ENCODE assay signal across 10 cellular contexts in genomic region chr12:26750531-26751171, GRCh38.
DNase-seq lines count a peak whose midpoint lies in the region; ATAC-seq, FAIRE-seq and TF ChIP-seq lines count a peak whose summit lies in the region.
"Had no signal": no experiment of that assay in that cellular context is flagged by ENCODE, and none has a peak within 500 bp of the region (broad histone marks: within the 10 kb centered on the region; RNA-seq: fewer than 3 reads in every experiment).

No MANE protein-coding gene starts in this region.

- peaks cover 11% of the 10 kb centered on the region for H3F3A ChIP-seq in smooth muscle cell (ENCODE audit: low read depth)

- H3K4me1 Mint-ChIP-seq in activated CD4-positive, alpha-beta T cell treated with anti-CD3 and anti-CD28 coated beads, Interleukin-2, amount 10 ng/mL, durations not matched to agents 7 days and 5 days, result peaks cover 53% of the 10 kb centered on the region

- H3K36me3 Mint-ChIP-seq in activated CD4-positive, alpha-beta T cell treated with anti-CD3 and anti-CD28 coated beads, Interleukin-2, amount 10 ng/mL, durations not matched to agents 7 days and 5 days (ENCODE audit: low read depth), result peaks cover 18% of the 10 kb centered on the region

- no peak for TF ChIP-seq CTCF in smooth muscle cell (IDR thresholded peaks at IDR 0.05; ENCODE audit: borderline replicate concordance, insufficient read depth, poor library complexity, severe bottlenecking)

- peaks cover 9% of the 10 kb centered on the region for H3K4me1 ChIP-seq in smooth muscle cell (ENCODE audit: low read depth)

- H3K79me2 ChIP-seq in smooth muscle cell (ENCODE audit: low read depth), result no peaks in the 10 kb centered on the region

- ATAC-seq in HG02798 (IDR thresholded peaks at IDR 0.05; ENCODE audit: poor library complexity, unreplicated experiment), result peak; percentile 42
- ATAC-seq in GM18520 (IDR thresholded peaks at IDR 0.05; ENCODE audit: unreplicated experiment), result no peak

- POLR2A ChIA-PET in activated CD4-positive, alpha-beta T cell treated with anti-CD3 and anti-CD28 coated beads, Interleukin-2, amount 10 ng/mL, durations not matched to agents 7 days and 5 days (lab: Charles Lee), result no interaction called here

- no peak overlapping the region for H3K9ac ChIP-seq in smooth muscle cell (ENCODE audit: low read depth)

- no peaks in the 10 kb centered on the region for H3K27me3 Mint-ChIP-seq in activated CD4-positive, alpha-beta T cell treated with anti-CD3 and anti-CD28 coated beads, Interleukin-2, amount 10 ng/mL, durations not matched to agents 7 days and 5 days

- H4K20me1 ChIP-seq in smooth muscle cell (ENCODE audit: low read depth), result no peaks in the 10 kb centered on the region

- H3K27ac ChIP-seq in smooth muscle cell (ENCODE audit: low read depth), result peak overlapping the region; percentile 24
- H3K27ac ChIP-seq: hepatocyte had no signal

- H3K9me3 ChIP-seq in smooth muscle cell (replicated peaks; ENCODE audit: low read depth), result no peaks in the 10 kb centered on the region

- FAIRE-seq in urothelium cell line (lab: Jason Lieb, UNC), result no peak

- H3K4me3 ChIP-seq in smooth muscle cell, result no peak overlapping the region
- H3K4me3 ChIP-seq: hepatocyte had no signal

- H3K4me2 ChIP-seq in smooth muscle cell, result no peak overlapping the region
- H3K4me2 ChIP-seq: hepatocyte had no signal

- H3K36me3 ChIP-seq in smooth muscle cell (ENCODE audit: low read depth), result no peaks in the 10 kb centered on the region

- H3K4me3 Mint-ChIP-seq in activated CD4-positive, alpha-beta T cell treated with anti-CD3 and anti-CD28 coated beads, Interleukin-2, amount 10 ng/mL, durations not matched to agents 7 days and 5 days, result peak overlapping the region; percentile 9

- no peak for DNase-seq in activated CD4-positive, alpha-beta T cell treated with anti-CD3 and anti-CD28 coated beads, Interleukin-2, amount 10 ng/mL, durations not matched to agents 7 days and 5 days
- DNase-seq in activated CD4-positive, alpha-beta T cell treated with anti-CD3 and anti-CD28 coated beads, Interleukin-2, amount 50 U/mL, for 48 hours, result no peak
- DNase-seq in NCI-H69 (lab: John Stamatoyannopoulos, UW), result peak; percentile 1
- no peak for DNase-seq in smooth muscle cell (lab: John Stamatoyannopoulos, UW; ENCODE audit: unreplicated experiment)
- DNase-seq in GM03348 (ENCODE audit: low spot score), result no peak
- DNase-seq in urothelium cell line (ENCODE audit: low spot score), result no peak
- DNase-seq: nucleus accumbens had no signal

- 86% methylated on average over 7 of the region's 7 CpGs for WGBS in smooth muscle cell (ENCODE audit: low lambda C conversion rate)

- CTCF ChIA-PET in activated CD4-positive, alpha-beta T cell treated with anti-CD3 and anti-CD28 coated beads, Interleukin-2, amount 10 ng/mL, durations not matched to agents 7 days and 5 days (lab: Charles Lee), result no interaction called here

- H3K27me3 ChIP-seq in smooth muscle cell (ENCODE audit: low read depth), result no peaks in the 10 kb centered on the region
- H3K27me3 ChIP-seq: hepatocyte had no signal

- peaks cover 29% of the 10 kb centered on the region for H3K9me3 Mint-ChIP-seq in activated CD4-positive, alpha-beta T cell treated with anti-CD3 and anti-CD28 coated beads, Interleukin-2, amount 10 ng/mL, durations not matched to agents 7 days and 5 days

- no peak overlapping the region for H2AFZ ChIP-seq in smooth muscle cell (ENCODE audit: low read depth)
- H2AFZ ChIP-seq: hepatocyte had no signal

- peak overlapping the region; percentile 42 for H3K27ac Mint-ChIP-seq in activated CD4-positive, alpha-beta T cell treated with anti-CD3 and anti-CD28 coated beads, Interleukin-2, amount 10 ng/mL, durations not matched to agents 7 days and 5 days
